24 cellular contexts compared by ENCODE assay signal in the genomic region with DNA sequence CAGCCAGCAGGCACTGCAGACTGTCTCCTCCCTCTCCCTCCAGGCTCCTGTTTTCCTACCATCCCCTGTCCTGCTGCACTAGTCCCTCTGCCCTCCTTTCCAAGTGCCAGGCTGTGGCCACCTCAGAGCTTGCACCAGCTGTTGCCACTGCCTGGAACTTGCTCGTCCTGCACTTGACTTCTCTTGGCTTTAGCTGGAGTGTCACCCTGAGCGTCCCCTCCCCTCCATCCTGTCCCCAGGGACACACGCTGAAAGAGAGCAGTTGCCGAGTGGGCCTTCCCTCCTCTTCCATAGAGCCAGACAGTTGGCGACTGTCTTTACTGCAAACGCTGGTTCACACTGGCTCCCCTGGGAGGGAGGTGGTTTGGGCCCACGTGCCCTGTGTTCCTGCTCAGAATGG. TPM values are rescaled to one million over a fixed set of nuclear protein-coding genes. Genes with fewer than 3 reads are reported as not detected.
"Had no signal": no experiment of that assay in that cellular context is flagged by ENCODE, and none has a peak within 500 bp of the region (broad histone marks: within the 10 kb centered on the region; RNA-seq: fewer than 3 reads in every experiment).

No MANE protein-coding gene starts in this region.

RNA-seq across cellular contexts. Expression of gene DEFB108B, which starts 41.9 kb away (rescaled TPM):
- total RNA-seq: colonic mucosa; endodermal cell; esophagus mucosa; gastrocnemius medialis; glomerular endothelial cell; heart left ventricle; kidney epithelial cell; left cardiac atrium; left lung; lower leg skin; lung microvascular endothelial cell; mesothelial cell of epicardium; mucosa of descending colon; natural killer cell treated with Interleukin-12 subunit alpha and Interleukin-12 subunit beta and Interleukin-15 and Interleukin-18, amount 100 ng/mL, for 72 hours; occipital lobe; pancreas; posterior vena cava; pulmonary artery endothelial cell; suprapubic skin; transverse colon; upper lobe of right lung; uterus had no signal
- polyA plus RNA-seq: heart left ventricle, pancreas, small intestine, thymus had no signal
